In the genomic region with DNA sequence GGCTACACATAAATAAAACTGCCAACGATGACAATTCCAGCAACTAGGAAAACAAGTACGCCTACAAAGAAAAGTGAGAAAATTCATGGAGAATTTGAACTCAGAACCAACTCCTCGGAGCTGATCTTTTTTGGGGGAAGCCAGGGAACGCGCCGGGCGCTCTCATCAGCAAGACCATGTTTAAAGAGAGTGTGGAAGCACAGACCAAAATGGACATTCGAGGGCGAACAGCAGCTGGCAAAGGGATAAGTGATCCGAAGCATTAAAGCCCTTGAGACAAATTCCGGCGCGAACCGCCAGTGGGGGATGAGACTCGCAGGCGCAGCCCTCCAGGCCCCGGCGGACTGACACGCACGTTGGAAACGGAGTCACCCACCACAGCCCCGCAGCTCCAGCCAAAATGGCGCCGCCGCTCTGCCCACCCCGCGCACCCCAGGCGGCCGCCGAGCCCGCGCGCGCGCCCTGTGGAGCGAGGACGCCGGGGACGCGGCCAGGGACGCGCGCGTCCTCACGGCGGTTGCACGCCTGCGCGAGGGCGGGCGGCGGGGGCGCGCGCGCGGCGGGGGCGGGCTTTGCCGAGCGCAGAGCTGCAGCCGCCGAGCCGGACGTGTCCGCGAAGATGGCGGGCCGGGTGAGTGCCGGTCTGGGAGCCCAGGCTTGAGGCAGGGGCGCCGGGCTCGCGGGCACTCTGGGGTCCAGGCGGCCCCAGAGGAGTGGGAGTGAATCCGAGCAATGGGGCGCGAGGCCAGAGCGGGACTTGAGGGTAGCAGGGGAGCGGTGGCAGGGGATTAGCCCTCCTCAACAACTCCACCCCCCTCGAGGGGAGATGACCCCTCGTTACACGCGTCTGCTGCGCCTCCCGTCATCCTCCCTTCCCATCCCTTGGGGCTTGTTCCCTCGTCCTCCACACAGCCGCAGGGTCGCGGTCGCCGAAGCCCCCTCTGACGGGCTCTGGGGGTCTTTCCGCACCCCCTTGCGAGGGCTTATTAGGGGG, we compare ENCODE assay signal across 8 cellular contexts. TPM values are rescaled to one million over a fixed set of nuclear protein-coding genes. Genes with fewer than 3 reads are reported as not detected.
DNase-seq lines count a peak whose midpoint lies in the region; ATAC-seq lines count a peak whose summit lies in the region.
"Not testable (repeated sequence)": the region's sequence is repeated elsewhere in the genome, so short reads cannot be mapped to it uniquely, and the experiment has no call there.

No MANE protein-coding gene starts in this region.

- POLR2A ChIA-PET in T-cell (lab: Charles Lee), result not testable (repeated sequence)

- H3K27me3 ChIP-seq in aorta (ENCODE audit: control insufficient read depth in 1 of 2, insufficient read depth in 2 of 2, low read length in 1 of 2), result not testable (repeated sequence)

- CTCF ChIA-PET in T-cell (lab: Charles Lee), result not testable (repeated sequence)

- DNase-seq in T-cell; effector memory CD8-positive, alpha-beta T cell; memory B cell (ENCODE audit: low spot score in 2 of 2); aorta: not testable (repeated sequence)

- H3K36me3 ChIP-seq in aorta (ENCODE audit: control insufficient read depth in 1 of 2, insufficient read depth in 2 of 2, low read length in 1 of 2), result not testable (repeated sequence)

- not testable (repeated sequence) for H3K9me3 Mint-ChIP-seq in T-cell; effector memory CD8-positive, alpha-beta T cell; memory B cell

- not testable (repeated sequence) for H3K27ac ChIP-seq in aorta (ENCODE audit: low read depth in 1 of 2, low read length in 2 of 2)

- intact Hi-C loops in aorta (cut with DNase I), result not testable (repeated sequence)

- H3K4me3 Mint-ChIP-seq in T-cell; effector memory CD8-positive, alpha-beta T cell; memory B cell: not testable (repeated sequence)

- not testable (repeated sequence) for H3K27me3 Mint-ChIP-seq in T-cell; effector memory CD8-positive, alpha-beta T cell; memory B cell

- not testable (repeated sequence) for H3K9me3 ChIP-seq in aorta (ENCODE audit: control insufficient read depth, low read length)

- no CpG with 5 or more reads among the region's 95 CpGs for WGBS in aorta, 2 donors

- H3K4me1 Mint-ChIP-seq in T-cell; effector memory CD8-positive, alpha-beta T cell (ENCODE audit: low read depth in 2 of 2); memory B cell: not testable (repeated sequence)

- ATAC-seq in GM19023 (IDR thresholded peaks at IDR 0.05; ENCODE audit: unreplicated experiment), result peak; percentile 66
- peak; percentile 68 for ATAC-seq in GM21515 (IDR thresholded peaks at IDR 0.05; ENCODE audit: unreplicated experiment)
- ATAC-seq in HG02798 (IDR thresholded peaks at IDR 0.05; ENCODE audit: poor library complexity, unreplicated experiment), result peak; percentile 88
- ATAC-seq in HG03342 (IDR thresholded peaks at IDR 0.05; ENCODE audit: unreplicated experiment), result peak; percentile 72
- peak; percentile 91 to 93 (median 92) for ATAC-seq in T-cell (replicated peaks in 1 of 4)
- ATAC-seq in effector memory CD8-positive, alpha-beta T cell (replicated peaks), result peak; percentile 91
- ATAC-seq in memory B cell (ENCODE audit: low read depth), result peak; percentile 75
- ATAC-seq in aorta (ENCODE audit: low FRiP score), result peak; percentile 93

- H3K27ac Mint-ChIP-seq in T-cell; effector memory CD8-positive, alpha-beta T cell; memory B cell: not testable (repeated sequence)

- not testable (repeated sequence) for H3K4me1 ChIP-seq in aorta (ENCODE audit: control insufficient read depth in 1 of 2, insufficient read depth in 2 of 2, low read length in 2 of 2)

- not testable (repeated sequence) for H3K4me3 ChIP-seq in aorta (ENCODE audit: low read length in 2 of 2)

- H3K36me3 Mint-ChIP-seq in T-cell; effector memory CD8-positive, alpha-beta T cell (ENCODE audit: insufficient read depth); memory B cell: not testable (repeated sequence)

RNA-seq across cellular contexts. Expression of a gene that starts 11.0 kb away (rescaled TPM):
- total RNA-seq in T-cell, result 10 to 100 TPM; 16.6 to 49.2 (median 30.4) TPM
- 10 to 100 TPM in 1 of 2 donors, 1 to 10 TPM in 1; 9.4 to 16.3 TPM for total RNA-seq in aorta
- polyA plus RNA-seq in aorta, result 10 to 100 TPM in 1 of 2 donors, 1 to 10 TPM in 1; 6.0 to 19.9 TPM
